7 cellular contexts compared by ENCODE assay signal in genomic region chr11:65426839-65427690, GRCh38. TPM values are rescaled to one million over a fixed set of nuclear protein-coding genes. Genes with fewer than 3 reads are reported as not detected.
A peak's percentile ranks its signal among the peaks of the same experiment; 100 is the strongest.
DNase-seq lines count a peak whose midpoint lies in the region; ATAC-seq and TF ChIP-seq lines count a peak whose summit lies in the region.

No MANE protein-coding gene starts in this region.

- peaks cover 16% of the 10 kb centered on the region for H3F3A ChIP-seq in GM23338 (replicated peaks; ENCODE audit: low read depth)
- H3F3A ChIP-seq in SU-DHL-6 (ENCODE audit: insufficient read depth), result peaks cover 98% of the 10 kb centered on the region

- TF ChIP-seq CTCF in GM23338 (conservative IDR thresholded peaks at IDR 0.05; ENCODE audit: low read depth in 2 of 2), result no peak
- no peak for TF ChIP-seq CTCF in SU-DHL-6 (IDR thresholded peaks at IDR 0.05; ENCODE audit: insufficient read depth, low read length, poor library complexity, severe bottlenecking)
- TF ChIP-seq CTCF in lung (IDR thresholded peaks at IDR 0.05; ENCODE audit: control extremely low read depth, extremely low read depth), result no peak
- TF ChIP-seq CTCF in testis (IDR thresholded peaks at IDR 0.05), result no peak

- H3K4me2 ChIP-seq in GM23338, result peak overlapping the region; percentile 98
- H3K4me2 ChIP-seq in SU-DHL-6 (ENCODE audit: low read depth, low read length, poor library complexity, severe bottlenecking), result peak overlapping the region; percentile 98

- DNase-seq in GM23338 (ENCODE audit: low spot score) (peak; percentile 54), cerebellar cortex (ENCODE audit: low spot score) (peak; percentile 88), lung (ENCODE audit: low spot score) (peak; percentile 36), testis (peak; percentile 48), OCI-M2 (lab: John Stamatoyannopoulos, UW; ENCODE audit: unreplicated experiment) (no peak)

- H3K4me1 ChIP-seq in GM23338 (ENCODE audit: insufficient read depth) (peaks cover 65% of the 10 kb centered on the region), lung (ENCODE audit: control insufficient read depth in 2 of 2, insufficient read depth in 2 of 2, low read length in 2 of 2) (peaks cover 0 to 7% of the 10 kb centered on the region in 2 donors), testis (peaks cover 30% of the 10 kb centered on the region)

- peak overlapping the region; percentile 24; the same call in 2 of the 3 replicates for H3K4me3 Mint-ChIP-seq in GM23338

- H3K9me3 Mint-ChIP-seq in GM23338, result no peaks in the 10 kb centered on the region; the same call in 2 of the 3 replicates

- no peak overlapping the region for H3K4me3 ChIP-seq in GM23338
- peak overlapping the region; percentile 79 for H3K4me3 ChIP-seq in SU-DHL-6 (ENCODE audit: insufficient read depth, low read length, poor library complexity, severe bottlenecking)
- H3K4me3 ChIP-seq in lung, result peak overlapping the region; percentile 68
- H3K4me3 ChIP-seq in testis, result peak overlapping the region; percentile 86 to 93

- H3K9me3 ChIP-seq in SU-DHL-6 (ENCODE audit: insufficient read depth, low read length) (no peaks in the 10 kb centered on the region), lung (ENCODE audit: control insufficient read depth in 2 of 2, insufficient read depth in 1 of 2, low read length in 1 of 2) (no peaks in the 10 kb centered on the region), testis (no peaks in the 10 kb centered on the region)

- H3K36me3 ChIP-seq in GM23338 (ENCODE audit: insufficient read depth) (no peaks in the 10 kb centered on the region), SU-DHL-6 (ENCODE audit: low read length) (peaks cover 6% of the 10 kb centered on the region; the same call in 1 of the 2 replicates), lung (ENCODE audit: control insufficient read depth in 2 of 2, insufficient read depth in 2 of 2, low read length in 2 of 2) (peaks cover 0 to 6% of the 10 kb centered on the region in 2 donors), testis (ENCODE audit: low read depth, missing control alignments) (no peaks in the 10 kb centered on the region)

- H3K4me1 Mint-ChIP-seq in GM23338, result peaks cover 72% of the 10 kb centered on the region

- H2AFZ ChIP-seq in GM23338, result no peak overlapping the region
- no peak overlapping the region for H2AFZ ChIP-seq in SU-DHL-6 (ENCODE audit: low read depth, low read length, severe bottlenecking)

- H3K27me3 Mint-ChIP-seq in GM23338 (ENCODE audit: insufficient read depth, low read depth, poor library complexity), result peaks cover 15% of the 10 kb centered on the region

- H3K27me3 ChIP-seq in GM23338 (ENCODE audit: insufficient read depth) (no peaks in the 10 kb centered on the region), SU-DHL-6 (ENCODE audit: low read length) (no peaks in the 10 kb centered on the region), lung (ENCODE audit: control insufficient read depth, insufficient read depth) (no peaks in the 10 kb centered on the region), testis (no peaks in the 10 kb centered on the region)

- peak overlapping the region; percentile 52; the same call in 1 of the 2 replicates for H3K27ac ChIP-seq in GM23338 (ENCODE audit: low read depth)
- peak overlapping the region; percentile 98 for H3K27ac ChIP-seq in SU-DHL-6 (ENCODE audit: low read depth, low read length)
- peak overlapping the region; percentile 91 to 97 for H3K27ac ChIP-seq in lung (ENCODE audit: low read depth in 1 of 2, low read length in 1 of 2)
- peak overlapping the region; percentile 94 to 96 for H3K27ac ChIP-seq in testis

- H3K9me2 ChIP-seq in GM23338 (ENCODE audit: insufficient read depth) (no peaks in the 10 kb centered on the region), SU-DHL-6 (replicated peaks; ENCODE audit: insufficient read depth, low read length) (no peaks in the 10 kb centered on the region)

- H4K20me1 ChIP-seq in GM23338 (replicated peaks; ENCODE audit: insufficient read depth), result no peaks in the 10 kb centered on the region
- H4K20me1 ChIP-seq in SU-DHL-6 (ENCODE audit: low read depth, low read length), result no peaks in the 10 kb centered on the region

- intact Hi-C loops in testis (cut with DNase I; ENCODE audit: low total_unique reads), result no loop called here

- H3K79me2 ChIP-seq in GM23338 (replicated peaks; ENCODE audit: insufficient read depth), result peaks cover 33% of the 10 kb centered on the region
- H3K79me2 ChIP-seq in SU-DHL-6 (ENCODE audit: insufficient read depth, low read length), result peaks cover 91% of the 10 kb centered on the region

- TF ChIP-seq POLR2A in testis (IDR thresholded peaks at IDR 0.05), result no peak

- 11 to 48% methylated on average over 10 of the region's 10 CpGs for WGBS in lung, 2 donors
- WGBS in testis, 2 donors, result 24 to 48% methylated on average over 7 to 10 of the region's 10 CpGs

- H3K36me3 Mint-ChIP-seq in GM23338 (ENCODE audit: low read depth), result no peaks in the 10 kb centered on the region

- ATAC-seq in GM23338 (peak; percentile 2; the same call in 1 of the 3 replicates), lung (ENCODE audit: insufficient read depth, low FRiP score) (no peak), GM18519 (IDR thresholded peaks at IDR 0.05; ENCODE audit: low FRiP score, unreplicated experiment) (no peak)

- peak overlapping the region; percentile 24; the same call in 1 of the 2 replicates for H3K27ac Mint-ChIP-seq in GM23338

- H3K9ac ChIP-seq in SU-DHL-6 (ENCODE audit: low read length), result peak overlapping the region; percentile 99

TF ChIP-seq in GM23338, 12 proteins besides CTCF, POLR2A, EP300 and RAD21 (continues in another document):
- no peak for TF ChIP-seq ZNF331 (CRISPR knock-in tag; IDR thresholded peaks at IDR 0.05; ENCODE audit: low read depth)

RNA-seq across cellular contexts. Expression of gene NEAT1, which starts 4.5 kb away (rescaled TPM):
- 6.3 and 7.2 TPM in 2 replicates for total RNA-seq in GM23338 (2014; rRNA removed; shearing (Covaris generic))
- polyA plus RNA-seq in GM23338 (2016; fragmentation: Nextera tagmentation; extraction: Ambion mirVana) (3.6 and 5.3 TPM in 2 replicates), lung (1,000 to 10,000 TPM in 1 of 2 donors, 100 to 1,000 TPM in 1; 481 to 1,176 TPM), testis (ENCODE audit: insufficient read depth, low read depth, low replicate concordance) (189 TPM)
- total RNA-seq in lung (100 to 1,000 TPM; 518 to 912 TPM), testis (100 to 1,000 TPM; 230 to 243 TPM)

RNA-seq across cellular contexts. Expression of gene FRMD8, which starts 40.6 kb away (rescaled TPM):
- 35.4 and 41.4 TPM in 2 replicates for total RNA-seq in GM23338 (2014; rRNA removed; shearing (Covaris generic))
- 6.2 and 7.0 TPM in 2 replicates for polyA plus RNA-seq in GM23338 (2016; fragmentation: Nextera tagmentation; extraction: Ambion mirVana)
- 10 to 100 TPM; 18.5 to 39.9 TPM for total RNA-seq in lung
- 10 to 100 TPM; 15.8 to 25.7 TPM for polyA plus RNA-seq in lung
- total RNA-seq in testis, result 100 to 1,000 TPM in 1 of 2 donors, 10 to 100 TPM in 1; 92.5 to 118 TPM
- 31.4 TPM for polyA plus RNA-seq in testis (ENCODE audit: insufficient read depth, low read depth, low replicate concordance)

RNA-seq across cellular contexts. Expression of gene SLC25A45, which starts 44.6 kb away (rescaled TPM):
- 0.10 and 0.35 TPM in 2 replicates for total RNA-seq in GM23338 (2014; rRNA removed; shearing (Covaris generic))
- polyA plus RNA-seq in GM23338 (2016; fragmentation: Nextera tagmentation; extraction: Ambion mirVana) (0.74 and 0.89 TPM in 2 replicates), lung (1 to 10 TPM; 5.5 to 9.0 TPM), testis (ENCODE audit: insufficient read depth, low read depth, low replicate concordance) (8.0 TPM)
- total RNA-seq in lung (10 to 100 TPM in 1 of 2 donors, 1 to 10 TPM in 1; 7.3 to 15.6 TPM), testis (10 to 100 TPM; 10.1 to 10.6 TPM)

Comparison
In these comparisons a context has a peak if more than half of its experiments do, and no peak if none do; other contexts are left out.
1. RNA of gene NEAT1, which starts 4.5 kb away (total RNA-seq): 518 to 912 TPM in lung and 230 to 243 TPM in testis; 6.3 to 7.2 TPM in GM23338; every median in the first group is over 10 times any median in the second.
2. Peak in every context shown above with its lines, with median percentiles within 50 percentile points of each other: H3K27ac ChIP-seq.